In genomic region chrX:44261286-44261685, GRCh38 we compare ENCODE assay signal across 25 cellular contexts.
"Had no signal": no experiment of that assay in that cellular context is flagged by ENCODE, and none has a peak within 500 bp of the region (broad histone marks: within the 10 kb centered on the region; RNA-seq: fewer than 3 reads in every experiment).

No MANE protein-coding gene starts in this region.

- H3K27me3 Mint-ChIP-seq: activated CD8-positive, alpha-beta T cell treated with anti-CD3 and anti-CD28 coated beads for 36 hours; activated naive CD4-positive, alpha-beta T cell treated with anti-CD3 and anti-CD28 coated beads, Interleukin-2, amount 50 U/mL, for 24 hours; brain; central memory CD8-positive, alpha-beta T cell had no signal

- H3K4me1 ChIP-seq: ascending aorta had no signal

- H3K27me3 ChIP-seq: ascending aorta had no signal

- H3K4me1 Mint-ChIP-seq: brain had no signal

- H3K4me3 Mint-ChIP-seq: activated CD8-positive, alpha-beta T cell treated with anti-CD3 and anti-CD28 coated beads for 36 hours; activated naive CD4-positive, alpha-beta T cell treated with anti-CD3 and anti-CD28 coated beads, Interleukin-2, amount 50 U/mL, for 24 hours; activated T-helper 1 cell treated with anti-CD3 and anti-CD28 coated beads, Interleukin-12 subunit alpha, Interleukin-12 subunit beta, Interleukin-2, Interleukin-4 antibody, amounts not matched to agents 30 ng/mL and 10 ng/mL and 1 ng/mL, durations not matched to agents 14 hours and 24 hours and 36 hours; brain; central memory CD8-positive, alpha-beta T cell; T-helper 2 cell treated with Interferon-gamma antibody and Interleukin-4, amounts not matched to agents 5 μg/mL and 100 μg/mL, for 36 hours had no signal

- H3K36me3 ChIP-seq: ascending aorta had no signal

- DNase-seq: activated CD4-positive, alpha-beta T cell treated with anti-CD3 and anti-CD28 coated beads for 4 hours; activated CD8-positive, alpha-beta memory T cell treated with anti-CD3 and anti-CD28 coated beads, Interleukin-2, amount 50 U/mL, for 4 hours; activated CD8-positive, alpha-beta T cell treated with anti-CD3 and anti-CD28 coated beads for 36 hours; activated effector memory CD4-positive, alpha-beta T cell treated with Interleukin-2 at 50 U/mL for 16 hours; activated naive CD4-positive, alpha-beta T cell; activated T-cell treated with anti-CD3 and anti-CD28 coated beads, Interleukin-2, amount 50 U/mL, for 1 hour; amniotic stem cell; MM.1S; NCI-H1105; NCI-H1436; NCI-H1694 treated with DMSO at 0.1 percent for 48 hours; NCI-H2029 treated with DMSO at 0.1 percent for 48 hours; NCI-H345; NCI-H510A; NCI-H526 treated with DMSO at 0.1 percent for 48 hours; NCI-H82; PC-3; SHP77; SW 1271 had no signal

- H3K9me3 ChIP-seq: ascending aorta had no signal

- H3K36me3 Mint-ChIP-seq: brain had no signal

- H3K27ac Mint-ChIP-seq: activated CD8-positive, alpha-beta T cell treated with anti-CD3 and anti-CD28 coated beads for 36 hours; activated naive CD4-positive, alpha-beta T cell treated with anti-CD3 and anti-CD28 coated beads, Interleukin-2, amount 50 U/mL, for 24 hours; activated T-helper 1 cell treated with anti-CD3 and anti-CD28 coated beads, Interleukin-12 subunit alpha, Interleukin-12 subunit beta, Interleukin-2, Interleukin-4 antibody, amounts not matched to agents 30 ng/mL and 10 ng/mL and 1 ng/mL, durations not matched to agents 14 hours and 24 hours and 36 hours; brain; T-helper 2 cell treated with Interferon-gamma antibody and Interleukin-4, amounts not matched to agents 5 μg/mL and 100 μg/mL, for 36 hours had no signal

- H3K4me3 ChIP-seq: ascending aorta had no signal

- H3K9me3 Mint-ChIP-seq: activated CD8-positive, alpha-beta T cell treated with anti-CD3 and anti-CD28 coated beads for 36 hours; activated naive CD4-positive, alpha-beta T cell treated with anti-CD3 and anti-CD28 coated beads, Interleukin-2, amount 50 U/mL, for 24 hours; central memory CD8-positive, alpha-beta T cell had no signal

- H3K27ac ChIP-seq: ascending aorta had no signal
